9 cellular contexts compared by ENCODE assay signal in the genomic region with DNA sequence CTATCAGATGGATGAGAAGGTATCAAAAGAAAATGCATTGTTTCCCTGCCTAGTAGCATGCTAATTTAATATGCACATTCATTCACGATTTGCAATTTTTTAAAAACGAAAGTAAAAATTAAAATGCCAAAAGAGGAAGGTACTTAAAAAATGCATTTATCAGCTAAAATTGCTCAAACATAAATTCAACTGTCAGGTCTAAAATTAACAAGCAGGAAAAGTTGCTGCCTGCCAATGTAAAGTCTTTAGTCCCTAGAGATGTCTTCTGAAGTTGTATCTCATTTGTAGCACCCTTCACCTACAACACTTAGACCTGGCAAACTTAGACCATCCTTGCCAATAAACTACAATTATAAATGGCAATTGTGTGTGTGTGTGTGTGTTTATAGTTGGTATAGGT. TPM values are rescaled to one million over a fixed set of nuclear protein-coding genes. Genes with fewer than 3 reads are reported as not detected.
DNase-seq lines count a peak whose midpoint lies in the region; ATAC-seq and TF ChIP-seq lines count a peak whose summit lies in the region.
"Had no signal": no experiment of that assay in that cellular context is flagged by ENCODE, and none has a peak within 500 bp of the region (broad histone marks: within the 10 kb centered on the region; RNA-seq: fewer than 3 reads in every experiment).

No MANE protein-coding gene starts in this region.

- no peaks in the 10 kb centered on the region for H3K36me3 ChIP-seq in Panc1 (ENCODE audit: control insufficient read depth, insufficient read depth, low read length)

- no TSS peak for BruUV-seq in Panc1 (replicated peaks; lab: Mats Ljungman, UMichigan)

- ATAC-seq in Panc1: no peak
- ATAC-seq in stimulated activated effector memory CD8-positive, alpha-beta T cell treated with anti-CD3 and anti-CD28 coated beads, Interleukin-12 subunit alpha, Interleukin-12 subunit beta, amount 100 ng/mL, for 72 hours: no peak
- no peak for ATAC-seq in GM21526 (IDR thresholded peaks at IDR 0.05; ENCODE audit: low FRiP score, unreplicated experiment)
- no peak for ATAC-seq in HG02759 (IDR thresholded peaks at IDR 0.05; ENCODE audit: unreplicated experiment)

- TF ChIP-seq CTCF in HFFc6 (IDR thresholded peaks at IDR 0.05) (no peak), Panc1 (IDR thresholded peaks at IDR 0.05) (no peak), endothelial cell (IDR thresholded peaks at IDR 0.05; ENCODE audit: unreplicated experiment) (no peak)

- H3K4me1 ChIP-seq in Panc1 (ENCODE audit: control insufficient read depth, insufficient read depth, low read length): peaks cover 6% of the 10 kb centered on the region

- no peak overlapping the region for H3K4me3 Mint-ChIP-seq in HFFc6
- H3K4me3 Mint-ChIP-seq in endothelial cell (ENCODE audit: unreplicated experiment): no peak overlapping the region
- H3K4me3 Mint-ChIP-seq in stimulated activated effector memory CD8-positive, alpha-beta T cell treated with anti-CD3 and anti-CD28 coated beads, Interleukin-12 subunit alpha, Interleukin-12 subunit beta, amount 100 ng/mL, for 72 hours: peak overlapping the region; percentile 62

- H3K36me3 Mint-ChIP-seq in HFFc6 (ENCODE audit: low read depth): peaks cover 15% of the 10 kb centered on the region; the same call in 1 of the 2 replicates
- H3K36me3 Mint-ChIP-seq in endothelial cell (ENCODE audit: low read depth, unreplicated experiment): no peaks in the 10 kb centered on the region
- H3K36me3 Mint-ChIP-seq in stimulated activated effector memory CD8-positive, alpha-beta T cell treated with anti-CD3 and anti-CD28 coated beads, Interleukin-12 subunit alpha, Interleukin-12 subunit beta, amount 100 ng/mL, for 72 hours: peaks cover 66% of the 10 kb centered on the region

- DNase-seq in HFFc6 (no peak), Panc1 (ENCODE audit: low read depth, low spot score) (no peak), endothelial cell (ENCODE audit: low spot score) (no peak), NCI-H1417 (lab: John Stamatoyannopoulos, UW) (no peak)
- DNase-seq in stimulated activated effector memory CD8-positive, alpha-beta T cell treated with anti-CD3 and anti-CD28 coated beads, Interleukin-12 subunit alpha, Interleukin-12 subunit beta, amount 100 ng/mL, for 72 hours (ENCODE audit: low spot score in 2 of 2): no peak
- DNase-seq: WERI-Rb-1 had no signal

- peaks cover 24% of the 10 kb centered on the region for H3K4me1 Mint-ChIP-seq in HFFc6 (ENCODE audit: low read depth)
- peaks cover 23% of the 10 kb centered on the region for H3K4me1 Mint-ChIP-seq in endothelial cell (ENCODE audit: unreplicated experiment)
- peaks cover 13% of the 10 kb centered on the region for H3K4me1 Mint-ChIP-seq in stimulated activated effector memory CD8-positive, alpha-beta T cell treated with anti-CD3 and anti-CD28 coated beads, Interleukin-12 subunit alpha, Interleukin-12 subunit beta, amount 100 ng/mL, for 72 hours

- H3K27me3 ChIP-seq in Panc1 (ENCODE audit: control insufficient read depth, insufficient read depth, low read length): no peaks in the 10 kb centered on the region

- peak overlapping the region in 1 of 2 experiments; percentile 17; a peak in 1 of 4 replicates for H3K4me3 ChIP-seq in Panc1 (ENCODE audit: low read depth in 2 of 2, low read length in 2 of 2)

- no peaks in the 10 kb centered on the region for H3K27me3 Mint-ChIP-seq in HFFc6 (ENCODE audit: insufficient read depth)
- H3K27me3 Mint-ChIP-seq in endothelial cell (ENCODE audit: unreplicated experiment): no peaks in the 10 kb centered on the region

- H3K27ac Mint-ChIP-seq in HFFc6 (peak overlapping the region; percentile 19), endothelial cell (ENCODE audit: unreplicated experiment) (peak overlapping the region; percentile 84)
- peak overlapping the region; percentile 84 for H3K27ac Mint-ChIP-seq in stimulated activated effector memory CD8-positive, alpha-beta T cell treated with anti-CD3 and anti-CD28 coated beads, Interleukin-12 subunit alpha, Interleukin-12 subunit beta, amount 100 ng/mL, for 72 hours

- in situ Hi-C loops in Panc1 (cut with HindIII; ENCODE audit: low pct_unique_long_range_greater_than_20kb, low sequenced_read_pairs): no loop called here

- no peaks in the 10 kb centered on the region for H3K9me3 ChIP-seq in Panc1 (ENCODE audit: control insufficient read depth, insufficient read depth, low read depth, low read length)

- H3K9me3 Mint-ChIP-seq in HFFc6 (no peaks in the 10 kb centered on the region), endothelial cell (ENCODE audit: unreplicated experiment) (no peaks in the 10 kb centered on the region)
- H3K9me3 Mint-ChIP-seq in stimulated activated effector memory CD8-positive, alpha-beta T cell treated with anti-CD3 and anti-CD28 coated beads, Interleukin-12 subunit alpha, Interleukin-12 subunit beta, amount 100 ng/mL, for 72 hours: no peaks in the 10 kb centered on the region

- intact Hi-C loops in Panc1 (cut with micrococcal nuclease; ENCODE audit: unreplicated experiment): no loop called here

- H3K27ac ChIP-seq in Panc1 (ENCODE audit: low read length): peak overlapping the region; percentile 24; the same call in 1 of the 2 replicates
- H3K27ac ChIP-seq: epithelial cell of prostate, WERI-Rb-1 had no signal

- POLR2A ChIA-PET in Panc1 (lab: Charles Lee): interaction anchor here (0.6 kb wide), 1 partner anchor 58 kb away, joined by 5 read pairs; no protein-coding TSS in a partner anchor

- CTCF ChIA-PET in Panc1 (lab: Charles Lee): no interaction called here

RNA-seq across cellular contexts. Expression of gene ATF7, which starts 7.8 kb away (rescaled TPM):
- total RNA-seq in HFFc6 (2021; fragmentation: NEBNext Ultra II Directional; extraction: Animal tissue kit (Norgen Biotek cat#: 25700)): 10 to 100 TPM; 23.6 to 32.1 (median 29.8) TPM
- total RNA-seq in Panc1 (2021; ENCODE audit: unreplicated experiment): 29.5 TPM
- 15.8 TPM for polyA plus RNA-seq in Panc1 (2012; ENCODE audit: insufficient read length)
- 63.3 TPM for total RNA-seq in endothelial cell (ENCODE audit: unreplicated experiment)

RNA-seq across cellular contexts. Expression of gene ATP5MC2, which starts 57.5 kb away (rescaled TPM):
- total RNA-seq in HFFc6 (2021; fragmentation: NEBNext Ultra II Directional; extraction: Animal tissue kit (Norgen Biotek cat#: 25700)): 100 to 1,000 TPM; 257 to 366 (median 308) TPM
- 290 TPM for total RNA-seq in Panc1 (2021; ENCODE audit: unreplicated experiment)
- 456 TPM for polyA plus RNA-seq in Panc1 (2012; ENCODE audit: insufficient read length)
- total RNA-seq in endothelial cell (ENCODE audit: unreplicated experiment): 342 TPM

Comparison
In these comparisons a context has a peak if more than half of its experiments do, and no peak if none do; other contexts are left out.
1. H3K27ac Mint-ChIP-seq: peak in every context shown above with its lines; median percentile 84 in endothelial cell; 84 in stimulated activated effector memory CD8-positive, alpha-beta T cell treated with anti-CD3 and anti-CD28 coated beads, Interleukin-12 subunit alpha, Interleukin-12 subunit beta, amount 100 ng/mL, for 72 hours; 19 in HFFc6.